ENCODE assay signal across 21 cellular contexts in the genomic region with DNA sequence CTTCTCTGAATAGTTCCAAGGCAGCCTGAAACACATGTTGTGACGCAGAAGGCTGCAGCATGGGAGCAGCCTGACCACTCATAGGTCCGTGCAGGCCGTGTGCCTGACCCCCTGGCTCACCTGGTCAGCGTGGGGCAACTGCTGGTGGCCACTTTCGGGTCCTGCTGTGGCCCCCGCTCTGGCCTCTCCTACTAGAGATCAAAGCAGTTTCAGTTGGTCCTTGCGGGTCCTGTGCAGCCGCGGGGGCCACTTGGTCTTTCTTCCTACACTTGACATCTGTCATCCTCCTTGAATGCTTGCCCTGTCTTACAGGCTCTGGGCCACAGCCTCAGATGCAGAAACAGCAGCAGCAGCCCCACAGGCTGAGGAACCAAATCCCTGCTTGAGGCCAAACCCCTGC.
DNase-seq lines count a peak whose midpoint lies in the region; ATAC-seq and TF ChIP-seq lines count a peak whose summit lies in the region.
"Had no signal": no experiment of that assay in that cellular context is flagged by ENCODE, and none has a peak within 500 bp of the region (broad histone marks: within the 10 kb centered on the region; RNA-seq: fewer than 3 reads in every experiment).

No MANE protein-coding gene starts in this region.

- ATAC-seq in lung (ENCODE audit: insufficient read depth, low FRiP score): no peak
- ATAC-seq: HCT116 had no signal

- H3K27me3 ChIP-seq in lung (ENCODE audit: control insufficient read depth, insufficient read depth): no peaks in the 10 kb centered on the region
- no peaks in the 10 kb centered on the region for H3K27me3 ChIP-seq in neural progenitor cell
- H3K27me3 ChIP-seq: BE2C had no signal

- peak; percentile 17 for DNase-seq in D341Med (ENCODE audit: low spot score)
- peak; percentile 33 for DNase-seq in ecto neural progenitor cell (ENCODE audit: low spot score)
- DNase-seq in lung (ENCODE audit: low spot score): peak; percentile 27
- no peak for DNase-seq in progenitor cell of endocrine pancreas (ENCODE audit: low spot score, unreplicated experiment)
- no peak for DNase-seq in OCI-M2 (lab: John Stamatoyannopoulos, UW; ENCODE audit: unreplicated experiment)
- no peak for DNase-seq in MV-4-11 (lab: John Stamatoyannopoulos, UW)
- no peak for DNase-seq in neural progenitor cell (ENCODE audit: low spot score)
- no peak for DNase-seq in 8988T
- DNase-seq: ACHN; BE2C; C1 segment of cervical spinal cord; Caco-2; CD4-positive, CD25-positive, alpha-beta regulatory T cell; DMS153; DMS79; GDM1; GOT3; H7; HFFc6 had no signal

- WGBS in lung, 2 donors: 85 to 95% methylated on average over 9 of the region's 9 CpGs

- H3K4me3 Mint-ChIP-seq in progenitor cell of endocrine pancreas (ENCODE audit: low read depth) (no peak overlapping the region), neural progenitor cell (no peak overlapping the region)
- H3K4me3 Mint-ChIP-seq: CD4-positive, CD25-positive, alpha-beta regulatory T cell; HFFc6 had no signal

- no peak overlapping the region for H3K4me2 ChIP-seq in neural progenitor cell

- H3K9me3 ChIP-seq in lung (ENCODE audit: control insufficient read depth in 2 of 2, insufficient read depth in 1 of 2, low read length in 1 of 2) (peaks cover 0 to 2% of the 10 kb centered on the region in 2 donors), neural progenitor cell (ENCODE audit: low read depth) (no peaks in the 10 kb centered on the region)
- H3K9me3 ChIP-seq: BE2C, Caco-2 had no signal

- H3K9ac ChIP-seq in neural progenitor cell: no peak overlapping the region

- H3F3A ChIP-seq in neural progenitor cell (ENCODE audit: low read depth): no peaks in the 10 kb centered on the region

- peaks cover 0 to 7% of the 10 kb centered on the region in 2 donors for H3K4me1 ChIP-seq in lung (ENCODE audit: control insufficient read depth in 2 of 2, insufficient read depth in 2 of 2, low read length in 2 of 2)
- no peaks in the 10 kb centered on the region for H3K4me1 ChIP-seq in neural progenitor cell
- H3K4me1 ChIP-seq: BE2C, Caco-2 had no signal

- TF ChIP-seq CTCF in lung (IDR thresholded peaks at IDR 0.05; ENCODE audit: control extremely low read depth, extremely low read depth) (no peak), progenitor cell of endocrine pancreas (IDR thresholded peaks at IDR 0.05; ENCODE audit: unreplicated experiment) (no peak), neural progenitor cell (IDR thresholded peaks at IDR 0.05) (no peak)

- H3K27ac Mint-ChIP-seq in progenitor cell of endocrine pancreas (peak overlapping the region; percentile 3), neural progenitor cell (no peak overlapping the region)
- H3K27ac Mint-ChIP-seq: HFFc6 had no signal

- H3K27me3 Mint-ChIP-seq in progenitor cell of endocrine pancreas (peaks cover 10% of the 10 kb centered on the region), neural progenitor cell (ENCODE audit: insufficient read depth, low read depth) (peaks cover 4% of the 10 kb centered on the region)
- H3K27me3 Mint-ChIP-seq: CD4-positive, CD25-positive, alpha-beta regulatory T cell had no signal

- H3K4me1 Mint-ChIP-seq in progenitor cell of endocrine pancreas (ENCODE audit: low read depth) (no peaks in the 10 kb centered on the region), neural progenitor cell (peaks cover 9% of the 10 kb centered on the region)

- H3K9me3 Mint-ChIP-seq in progenitor cell of endocrine pancreas (ENCODE audit: low read depth) (no peaks in the 10 kb centered on the region), neural progenitor cell (peaks cover 2% of the 10 kb centered on the region)
- H3K9me3 Mint-ChIP-seq: HFFc6 had no signal

- H4K20me1 ChIP-seq in neural progenitor cell (ENCODE audit: low read depth): no peaks in the 10 kb centered on the region

- H3K36me3 Mint-ChIP-seq in progenitor cell of endocrine pancreas (ENCODE audit: insufficient read depth): no peaks in the 10 kb centered on the region
- H3K36me3 Mint-ChIP-seq in neural progenitor cell: no peaks in the 10 kb centered on the region
- H3K36me3 Mint-ChIP-seq: CD4-positive, CD25-positive, alpha-beta regulatory T cell had no signal

- no peak overlapping the region for H3K4me3 ChIP-seq in lung
- no peak overlapping the region for H3K4me3 ChIP-seq in neural progenitor cell

- H3K27ac ChIP-seq in lung (ENCODE audit: low read depth in 1 of 2, low read length in 1 of 2): no peak overlapping the region
- no peak overlapping the region for H3K27ac ChIP-seq in neural progenitor cell
- H3K27ac ChIP-seq: HL-60 had no signal

- no peaks in the 10 kb centered on the region for H3K36me3 ChIP-seq in lung (ENCODE audit: control insufficient read depth in 2 of 2, insufficient read depth in 2 of 2, low read length in 2 of 2)
- H3K36me3 ChIP-seq in neural progenitor cell: no peaks in the 10 kb centered on the region
- H3K36me3 ChIP-seq: BE2C had no signal

- H3K79me2 ChIP-seq in neural progenitor cell (ENCODE audit: low read depth): no peaks in the 10 kb centered on the region

- H2AFZ ChIP-seq in neural progenitor cell (replicated peaks): no peak overlapping the region

Comparison
In these comparisons a context has a peak if more than half of its experiments do, and no peak if none do; other contexts are left out.
1. DNase-seq: peak in D341Med (single experiment), ecto neural progenitor cell (single experiment) and lung (single experiment); none in progenitor cell of endocrine pancreas (single experiment), OCI-M2 (single experiment), MV-4-11 (single experiment), neural progenitor cell (single experiment) and 8988T (single experiment).